In the genomic region with DNA sequence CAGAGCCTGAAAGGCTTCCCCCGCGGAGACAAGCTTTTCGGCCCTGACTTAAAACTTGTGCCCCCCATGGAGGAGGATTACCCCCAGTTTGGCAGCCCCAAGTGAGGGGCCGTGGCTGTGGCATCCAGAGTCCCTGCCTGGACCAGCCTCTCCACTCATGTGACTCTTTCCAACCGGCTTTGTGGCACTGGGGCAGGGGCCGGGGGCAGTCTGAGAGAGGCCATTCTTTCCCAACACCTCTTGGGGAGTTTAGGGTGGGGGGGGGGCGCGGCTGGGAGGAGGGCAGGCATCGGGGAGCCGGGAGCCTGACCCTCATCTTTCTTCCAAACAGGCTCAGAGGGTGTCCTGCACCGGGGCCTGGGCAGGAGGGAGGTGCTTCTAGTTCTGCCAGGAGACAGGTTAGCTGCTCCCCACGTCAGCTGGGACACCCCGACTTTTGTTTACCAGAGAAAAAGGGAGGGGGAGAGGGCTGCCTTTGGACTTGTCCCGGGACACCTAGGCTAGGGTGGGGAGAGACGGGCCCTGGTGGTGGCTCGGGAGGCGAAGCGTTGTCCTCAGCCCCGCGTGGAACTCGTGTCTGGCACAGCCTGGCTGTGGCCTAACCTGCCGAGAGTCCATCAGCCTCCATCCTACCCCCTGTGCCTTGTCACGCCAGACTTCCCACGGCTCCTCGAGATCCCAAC, we compare ENCODE assay signal across 26 cellular contexts. TPM values are rescaled to one million over a fixed set of nuclear protein-coding genes. Genes with fewer than 3 reads are reported as not detected.
DNase-seq lines count a peak whose midpoint lies in the region; ATAC-seq, FAIRE-seq and TF ChIP-seq lines count a peak whose summit lies in the region.
"Had no signal": no experiment of that assay in that cellular context is flagged by ENCODE, and none has a peak within 500 bp of the region (broad histone marks: within the 10 kb centered on the region; RNA-seq: fewer than 3 reads in every experiment).

No MANE protein-coding gene starts in this region.

- H3K36me3 ChIP-seq in GM23338 (ENCODE audit: insufficient read depth) (no peaks in the 10 kb centered on the region), bronchial epithelial cell (ENCODE audit: control insufficient read depth, insufficient read depth, low read length) (peaks cover 1% of the 10 kb centered on the region), liver (ENCODE audit: control insufficient read depth in 4 of 4, insufficient read depth in 3 of 4, low read depth in 1 of 4, low read length in 3 of 4) (peaks cover 4 to 13% (median 8%) of the 10 kb centered on the region in 4 donors), small intestine (ENCODE audit: control insufficient read depth in 2 of 2, insufficient read depth in 2 of 2, low read length in 2 of 2) (no peaks in the 10 kb centered on the region), PC-9 (ENCODE audit: low read depth) (no peaks in the 10 kb centered on the region)
- H3K36me3 ChIP-seq: ascending aorta had no signal

- H3K4me1 Mint-ChIP-seq in GM23338, result peaks cover 18% of the 10 kb centered on the region
- H3K4me1 Mint-ChIP-seq in stimulated activated effector memory CD8-positive, alpha-beta T cell treated with anti-CD3 and anti-CD28 coated beads, Interleukin-12 subunit alpha, Interleukin-12 subunit beta, amount 100 ng/mL, for 72 hours, result no peaks in the 10 kb centered on the region

- peak; percentile 66 for FAIRE-seq in bronchial epithelial cell (lab: Jason Lieb, UNC)
- no peak for FAIRE-seq in small intestine (lab: Jason Lieb, UNC)

- no peak overlapping the region for H3K27ac ChIP-seq in GM23338 (ENCODE audit: low read depth)
- peak overlapping the region; percentile 52 to 71 for H3K27ac ChIP-seq in liver (ENCODE audit: low read depth in 1 of 2, low read length in 2 of 2)
- no peak overlapping the region for H3K27ac ChIP-seq in small intestine (ENCODE audit: low read depth in 1 of 2, low read length in 1 of 2)
- H3K27ac ChIP-seq in PC-9, result no peak overlapping the region
- H3K27ac ChIP-seq: ascending aorta, C4-2B, VCaP had no signal

- no peaks in the 10 kb centered on the region for H3K9me2 ChIP-seq in GM23338 (ENCODE audit: insufficient read depth)
- no peaks in the 10 kb centered on the region for H3K9me2 ChIP-seq in PC-9 (ENCODE audit: insufficient read depth)

- H3K4me2 ChIP-seq in GM23338 (no peak overlapping the region), PC-9 (no peak overlapping the region)
- H3K4me2 ChIP-seq: smooth muscle cell had no signal

- peaks cover 11% of the 10 kb centered on the region for H3K27me3 Mint-ChIP-seq in GM23338 (ENCODE audit: insufficient read depth, low read depth, poor library complexity)
- H3K27me3 Mint-ChIP-seq: activated naive CD8-positive, alpha-beta T cell treated with anti-CD3 and anti-CD28 coated beads for 36 hours had no signal

- WGBS in liver, result 51% methylated on average over 25 of the region's 25 CpGs
- WGBS in small intestine, 3 donors, result 25 to 64% (median 34%) methylated on average over 23 to 24 of the region's 25 CpGs

- no peak overlapping the region for H3K9ac ChIP-seq in liver (ENCODE audit: low read depth in 1 of 2, low read length in 2 of 2)

- no peak overlapping the region for H2AFZ ChIP-seq in GM23338
- no peak overlapping the region for H2AFZ ChIP-seq in PC-9

- DNase-seq in GM23338 (ENCODE audit: low spot score) (no peak), bronchial epithelial cell (ENCODE audit: low read depth) (no peak), small intestine (peak; percentile 52), mesenteric fat pad (ENCODE audit: low spot score) (no peak), PC-9 (no peak)
- no peak for DNase-seq in stimulated activated effector memory CD8-positive, alpha-beta T cell treated with anti-CD3 and anti-CD28 coated beads, Interleukin-12 subunit alpha, Interleukin-12 subunit beta, amount 100 ng/mL, for 72 hours (ENCODE audit: low spot score in 2 of 2)
- DNase-seq: activated CD4-positive, alpha-beta T cell treated with anti-CD3 and anti-CD28 coated beads for 4 hours; activated effector memory CD4-positive, alpha-beta T cell treated with anti-CD3 and anti-CD28 coated beads, Interleukin-2, amount 50 U/mL, for 16 hours; activated naive CD8-positive, alpha-beta T cell treated with anti-CD3 and anti-CD28 coated beads for 36 hours; activated T-cell treated with anti-CD3 and anti-CD28 coated beads, Interleukin-2, amount 50 U/mL, for 1 hour; central memory CD4-positive, alpha-beta T cell; GF-D8; HCEC 1CT; MV-4-11; psoas muscle had no signal

- H3K4me1 ChIP-seq in GM23338 (ENCODE audit: insufficient read depth) (peaks cover 6% of the 10 kb centered on the region), liver (ENCODE audit: control insufficient read depth in 4 of 4, insufficient read depth in 4 of 4, low read length in 3 of 4) (peaks cover 9 to 39% (median 28%) of the 10 kb centered on the region in 4 donors), small intestine (ENCODE audit: control insufficient read depth in 2 of 2, insufficient read depth in 1 of 2, low read depth in 1 of 2, low read length in 1 of 2) (no peaks in the 10 kb centered on the region), PC-9 (replicated peaks; ENCODE audit: insufficient read depth) (peaks cover 22% of the 10 kb centered on the region)
- H3K4me1 ChIP-seq: ascending aorta had no signal

- H3K4me3 ChIP-seq in GM23338 (no peak overlapping the region), bronchial epithelial cell (ENCODE audit: low read depth, low read length) (no peak overlapping the region), liver (ENCODE audit: low read depth in 1 of 3, low read length in 3 of 3) (no peak overlapping the region), small intestine (ENCODE audit: low read depth in 1 of 2, low read length in 2 of 2) (no peak overlapping the region), PC-9 (no peak overlapping the region)
- H3K4me3 ChIP-seq: ascending aorta, psoas muscle, smooth muscle cell had no signal

- no peak overlapping the region for H3K4me3 Mint-ChIP-seq in GM23338
- no peak overlapping the region for H3K4me3 Mint-ChIP-seq in stimulated activated effector memory CD8-positive, alpha-beta T cell treated with anti-CD3 and anti-CD28 coated beads, Interleukin-12 subunit alpha, Interleukin-12 subunit beta, amount 100 ng/mL, for 72 hours
- H3K4me3 Mint-ChIP-seq: activated naive CD8-positive, alpha-beta T cell treated with anti-CD3 and anti-CD28 coated beads for 36 hours had no signal

- no peaks in the 10 kb centered on the region for H3K36me3 Mint-ChIP-seq in GM23338 (ENCODE audit: low read depth)
- peaks cover 6% of the 10 kb centered on the region for H3K36me3 Mint-ChIP-seq in stimulated activated effector memory CD8-positive, alpha-beta T cell treated with anti-CD3 and anti-CD28 coated beads, Interleukin-12 subunit alpha, Interleukin-12 subunit beta, amount 100 ng/mL, for 72 hours
- H3K36me3 Mint-ChIP-seq: activated naive CD8-positive, alpha-beta T cell treated with anti-CD3 and anti-CD28 coated beads for 36 hours had no signal

- H3K27me3 ChIP-seq in GM23338 (ENCODE audit: insufficient read depth), result no peaks in the 10 kb centered on the region
- H3K27me3 ChIP-seq in bronchial epithelial cell (ENCODE audit: control insufficient read depth, insufficient read depth, low read length), result no peaks in the 10 kb centered on the region
- H3K27me3 ChIP-seq in liver (ENCODE audit: control insufficient read depth in 4 of 4, insufficient read depth in 4 of 4, low read length in 3 of 4), result no peaks in the 10 kb centered on the region
- H3K27me3 ChIP-seq in small intestine (ENCODE audit: control insufficient read depth in 2 of 2, insufficient read depth in 2 of 2, low read length in 2 of 2), result no peaks in the 10 kb centered on the region
- H3K27me3 ChIP-seq in PC-9 (ENCODE audit: insufficient read depth, low read depth), result no peaks in the 10 kb centered on the region
- H3K27me3 ChIP-seq: ascending aorta had no signal

- BruUV-seq in PC-9 (replicated peaks; lab: Mats Ljungman, UMichigan), result no TSS peak

- H3K79me2 ChIP-seq in GM23338 (replicated peaks; ENCODE audit: insufficient read depth), result no peaks in the 10 kb centered on the region
- no peaks in the 10 kb centered on the region for H3K79me2 ChIP-seq in PC-9 (ENCODE audit: low read depth)

- TF ChIP-seq RAD21 in liver (IDR thresholded peaks at IDR 0.05), result no peak

- H3F3A ChIP-seq in GM23338 (replicated peaks; ENCODE audit: low read depth) (no peaks in the 10 kb centered on the region), PC-9 (ENCODE audit: insufficient read depth, low read depth) (peaks cover 14% of the 10 kb centered on the region)

- POLR2A ChIA-PET in PC-9 (lab: Charles Lee; ENCODE audit: unreplicated experiment), result interaction anchor here (0.6 kb wide), 1 partner anchor 37 kb away, joined by 3 read pairs; no protein-coding TSS in a partner anchor

- H3K9me3 ChIP-seq in liver (ENCODE audit: control insufficient read depth in 4 of 4, low read length in 3 of 4) (no peaks in the 10 kb centered on the region), small intestine (ENCODE audit: control insufficient read depth, low read depth) (no peaks in the 10 kb centered on the region), PC-9 (ENCODE audit: insufficient read depth, low read depth) (no peaks in the 10 kb centered on the region)
- H3K9me3 ChIP-seq: ascending aorta, psoas muscle had no signal

- intact Hi-C loops in PC-9 (cut with micrococcal nuclease; ENCODE audit: unreplicated experiment), result no loop called here

- TF ChIP-seq CTCF in GM23338 (conservative IDR thresholded peaks at IDR 0.05; ENCODE audit: low read depth in 2 of 2), result no peak
- no peak for TF ChIP-seq CTCF in bronchial epithelial cell (IDR thresholded peaks at IDR 0.05; ENCODE audit: insufficient read depth, low read length, severe bottlenecking)
- TF ChIP-seq CTCF in liver (IDR thresholded peaks at IDR 0.05; ENCODE audit: low read depth, low read length, missing input control), result no peak
- TF ChIP-seq CTCF in PC-9 (conservative IDR thresholded peaks at IDR 0.05), result no peak

- H4K20me1 ChIP-seq in GM23338 (replicated peaks; ENCODE audit: insufficient read depth), result no peaks in the 10 kb centered on the region
- no peaks in the 10 kb centered on the region for H4K20me1 ChIP-seq in PC-9 (ENCODE audit: insufficient read depth)

- no peak overlapping the region for H3K27ac Mint-ChIP-seq in GM23338
- H3K27ac Mint-ChIP-seq in stimulated activated effector memory CD8-positive, alpha-beta T cell treated with anti-CD3 and anti-CD28 coated beads, Interleukin-12 subunit alpha, Interleukin-12 subunit beta, amount 100 ng/mL, for 72 hours, result no peak overlapping the region
- H3K27ac Mint-ChIP-seq: activated naive CD8-positive, alpha-beta T cell treated with anti-CD3 and anti-CD28 coated beads for 36 hours had no signal

- ATAC-seq in GM23338, result peak; percentile 15
- no peak for ATAC-seq in stimulated activated effector memory CD8-positive, alpha-beta T cell treated with anti-CD3 and anti-CD28 coated beads, Interleukin-12 subunit alpha, Interleukin-12 subunit beta, amount 100 ng/mL, for 72 hours
- no peak for ATAC-seq in HG03469 (IDR thresholded peaks at IDR 0.05; ENCODE audit: unreplicated experiment)

- H3K9me3 Mint-ChIP-seq in GM23338, result no peaks in the 10 kb centered on the region; the same call in 2 of the 3 replicates
- H3K9me3 Mint-ChIP-seq in stimulated activated effector memory CD8-positive, alpha-beta T cell treated with anti-CD3 and anti-CD28 coated beads, Interleukin-12 subunit alpha, Interleukin-12 subunit beta, amount 100 ng/mL, for 72 hours, result no peaks in the 10 kb centered on the region
- H3K9me3 Mint-ChIP-seq: activated naive CD8-positive, alpha-beta T cell treated with anti-CD3 and anti-CD28 coated beads for 36 hours had no signal

- CTCF ChIA-PET in PC-9 (lab: Charles Lee), result interaction anchor here (0.6 to 0.7 kb wide), 3 partner anchors 34 to 178 kb away, joined by 3 to 6 read pairs (median 6); partner anchors contain the start of gene SLC43A2

RNA-seq across cellular contexts. Expression of gene SERPINF1, which starts 7.3 kb away (rescaled TPM):
- 40.7 and 41.4 TPM in 2 replicates for total RNA-seq in GM23338 (2014; rRNA removed; shearing (Covaris generic))
- polyA plus RNA-seq in GM23338 (2016; fragmentation: Nextera tagmentation; extraction: Ambion mirVana), result 22.1 and 24.4 TPM in 2 replicates
- total RNA-seq in bronchial epithelial cell, result 51.3 and 112 TPM in 2 replicates
- 1,000 to 10,000 TPM in 1 of 2 donors, 100 to 1,000 TPM in 1; 319 to 1,105 TPM for total RNA-seq in liver
- 100 to 1,000 TPM; 742 to 798 TPM for polyA plus RNA-seq in liver
- 100 to 1,000 TPM in 1 of 3 donors, 10 to 100 TPM in 1, 1 to 10 TPM in 1; 7.2 to 118 (median 20.8) TPM for polyA plus RNA-seq in small intestine
- 1,175 TPM for total RNA-seq in mesenteric fat pad
- 0.57 and 0.75 TPM in 2 replicates for total RNA-seq in PC-9 (2021)
- total RNA-seq: dermis microvascular lymphatic vessel endothelial cell, NCI-H460, OCI-LY7 had no signal

RNA-seq across cellular contexts. Expression of gene SERPINF2, which starts 11.9 kb away (rescaled TPM):
- total RNA-seq in GM23338 (2014; rRNA removed; shearing (Covaris generic)), result 0.47 and 0.66 TPM in 2 replicates
- 1.2 and 1.5 TPM in 2 replicates for polyA plus RNA-seq in GM23338 (2016; fragmentation: Nextera tagmentation; extraction: Ambion mirVana)
- total RNA-seq in bronchial epithelial cell, result 0.79 and 1.5 TPM in 2 replicates
- 100 to 1,000 TPM; 582 to 768 TPM for total RNA-seq in liver
- polyA plus RNA-seq in liver, result 1,000 to 10,000 TPM in 1 of 2 donors, 100 to 1,000 TPM in 1; 477 to 1,248 TPM
- 1 to 10 TPM in 2 of 3 donors, under 1 TPM in 1; 0.89 to 4.5 (median 1.6) TPM for polyA plus RNA-seq in small intestine
- total RNA-seq in mesenteric fat pad, result 29.3 TPM
- total RNA-seq in PC-9 (2021), result 9.5 and 10.5 TPM in 2 replicates
- total RNA-seq: NCI-H460 had no signal
- polyA plus RNA-seq: AG04450, neural cell had no signal

RNA-seq across cellular contexts. Expression of gene WDR81, which starts 30.1 kb away (rescaled TPM):
- total RNA-seq in GM23338 (2014; rRNA removed; shearing (Covaris generic)), result 14.5 and 17.6 TPM in 2 replicates
- 3.5 and 3.7 TPM in 2 replicates for polyA plus RNA-seq in GM23338 (2016; fragmentation: Nextera tagmentation; extraction: Ambion mirVana)
- 13.8 and 21.6 TPM in 2 replicates for total RNA-seq in bronchial epithelial cell
- 10 to 100 TPM; 39.2 to 41.8 TPM for total RNA-seq in liver
- polyA plus RNA-seq in liver, result 10 to 100 TPM; 12.3 to 26.8 TPM
- 10 to 100 TPM; 14.6 to 18.0 (median 14.8) TPM for polyA plus RNA-seq in small intestine
- total RNA-seq in mesenteric fat pad, result 47.4 TPM
- 20.2 and 20.5 TPM in 2 replicates for total RNA-seq in PC-9 (2021)

RNA-seq across cellular contexts. Expression of gene TLCD2, which starts 44.4 kb away (rescaled TPM):
- 0.58 and 1.4 TPM in 2 replicates for total RNA-seq in GM23338 (2014; rRNA removed; shearing (Covaris generic))
- polyA plus RNA-seq in GM23338 (2016; fragmentation: Nextera tagmentation; extraction: Ambion mirVana), result 0.64 and 0.70 TPM in 2 replicates
- 4.5 and 19.1 TPM in 2 replicates for total RNA-seq in bronchial epithelial cell
- 1 to 10 TPM; 1.2 to 7.3 TPM for total RNA-seq in liver
- polyA plus RNA-seq in liver, result 1 to 10 TPM; 2.6 to 4.3 TPM
- polyA plus RNA-seq in small intestine, result 10 to 100 TPM in 1 of 3 donors, 1 to 10 TPM in 2; 5.1 to 10.3 (median 7.8) TPM
- 30.1 TPM for total RNA-seq in mesenteric fat pad
- 6.1 and 6.7 TPM in 2 replicates for total RNA-seq in PC-9 (2021)
- total RNA-seq: OCI-LY7 had no signal

Comparison
In these comparisons a context has a peak if more than half of its experiments do, and no peak if none do; other contexts are left out.
1. H3K27ac ChIP-seq: peak in liver (2 of 2); none in GM23338 (single experiment), small intestine (0 of 2) and PC-9 (single experiment).
2. RNA of gene SERPINF1, which starts 7.3 kb away (total RNA-seq): 1,175 TPM in mesenteric fat pad (single experiment), 319 to 1,105 TPM in liver, 51.3 to 112 TPM in bronchial epithelial cell and 40.7 to 41.4 TPM in GM23338; 0.57 to 0.75 TPM in PC-9; every median in the first group is over 10 times any median in the second.
3. RNA of gene SERPINF2, which starts 11.9 kb away (total RNA-seq): 582 to 768 TPM in liver; 29.3 TPM in mesenteric fat pad (single experiment), 9.5 to 10.5 TPM in PC-9, 0.79 to 1.5 TPM in bronchial epithelial cell and 0.47 to 0.66 TPM in GM23338; every median in the first group is over 10 times any median in the second.